ENCODE assay signal across 8 cellular contexts in the genomic region with DNA sequence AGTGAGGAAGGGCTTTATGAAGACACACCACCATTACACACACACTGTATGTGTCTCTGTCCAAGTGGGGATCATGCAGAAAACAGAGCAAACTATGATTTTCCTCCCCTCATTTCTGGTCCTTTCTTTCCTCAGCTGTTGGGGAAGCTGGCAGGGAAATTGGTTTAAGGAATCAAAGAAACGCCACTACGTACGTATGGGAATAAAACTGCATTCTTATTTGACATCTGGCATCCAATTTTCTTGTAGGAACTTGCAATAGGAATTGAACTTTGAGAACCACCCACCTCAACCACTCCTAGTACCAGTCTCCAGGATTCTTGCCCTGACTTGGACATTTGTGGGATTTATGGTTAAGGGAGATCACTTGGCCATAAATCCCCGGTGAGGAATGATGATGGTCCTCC.
DNase-seq lines count a peak whose midpoint lies in the region; ATAC-seq and TF ChIP-seq lines count a peak whose summit lies in the region.

No MANE protein-coding gene starts in this region.

- ATAC-seq in activated CD4-positive, CD25-positive, alpha-beta regulatory T cell treated with anti-CD3 and anti-CD28 coated beads, Interleukin-2, amount 50 U/mL, for 24 hours = no peak
- ATAC-seq in GM18511 (IDR thresholded peaks at IDR 0.05; ENCODE audit: unreplicated experiment) (no peak), GM21381 (IDR thresholded peaks at IDR 0.05; ENCODE audit: unreplicated experiment) (no peak)

- H2AFZ ChIP-seq in parathyroid adenoma = peak overlapping the region; percentile 48

- H3K4me2 ChIP-seq in parathyroid adenoma (ENCODE audit: low read length) = peak overlapping the region; percentile 92

- H3K27me3 ChIP-seq in SJCRH30 (no peaks in the 10 kb centered on the region), parathyroid adenoma (ENCODE audit: control insufficient read depth, insufficient read depth, low read length) (no peaks in the 10 kb centered on the region)

- no peak overlapping the region for H3K9ac ChIP-seq in parathyroid adenoma

- H3K9me3 ChIP-seq in SJCRH30 (replicated peaks) = no peaks in the 10 kb centered on the region
- H3K9me3 ChIP-seq in parathyroid adenoma (ENCODE audit: control insufficient read depth, low read length) = no peaks in the 10 kb centered on the region

- no peaks in the 10 kb centered on the region for H3K79me2 ChIP-seq in parathyroid adenoma

- DNase-seq in DMS114 treated with DMSO at 0.1 percent for 48 hours (lab: John Stamatoyannopoulos, UW; ENCODE audit: unreplicated experiment) = peak; percentile 66
- no peak for DNase-seq in SJCRH30
- no peak for DNase-seq in fibroblast of villous mesenchyme (ENCODE audit: low read depth)
- DNase-seq in T1000 (lab: John Stamatoyannopoulos, UW) = no peak

- H3K27ac ChIP-seq in SJCRH30 (peak overlapping the region; percentile 95), parathyroid adenoma (no peak overlapping the region)

- H3K4me1 ChIP-seq in SJCRH30 = peaks cover 12% of the 10 kb centered on the region
- H3K4me1 ChIP-seq in parathyroid adenoma = no peaks in the 10 kb centered on the region

- TF ChIP-seq CTCF in fibroblast of villous mesenchyme (IDR thresholded peaks at IDR 0.05; ENCODE audit: insufficient read depth, low read depth, low read length) (no peak), parathyroid adenoma (IDR thresholded peaks at IDR 0.05) (no peak)

- H3K36me3 ChIP-seq in SJCRH30 = no peaks in the 10 kb centered on the region; the same call in 1 of the 2 replicates
- no peaks in the 10 kb centered on the region for H3K36me3 ChIP-seq in parathyroid adenoma (ENCODE audit: control insufficient read depth, insufficient read depth, low read length)

- H3K4me3 ChIP-seq in SJCRH30 (peak overlapping the region; percentile 75), fibroblast of villous mesenchyme (ENCODE audit: low read depth, low read length) (peak overlapping the region; percentile 78), parathyroid adenoma (ENCODE audit: low read depth, low read length) (no peak overlapping the region)
